1 cellular context compared by ENCODE assay signal in genomic region chr6:142323377-142323776, GRCh38.
TF ChIP-seq lines count a peak whose summit lies in the region.

No MANE protein-coding gene starts in this region.

TF ChIP-seq in HepG2, 621 proteins besides CTCF, POLR2A, EP300 and RAD21 (continued from another document and continues in another):
- TF ChIP-seq ZSCAN21 (CRISPR knock-in tag; IDR thresholded peaks at IDR 0.05; ENCODE audit: borderline replicate concordance), result no peak
- TF ChIP-seq RFX1 (IDR thresholded peaks at IDR 0.05), result no peak
- no peak for TF ChIP-seq ZFAT (CRISPR knock-in tag; conservative IDR thresholded peaks at IDR 0.05)
- no peak for TF ChIP-seq MYPOP (CRISPR knock-in tag; IDR thresholded peaks at IDR 0.05)
- TF ChIP-seq MXD4 (CRISPR knock-in tag; IDR thresholded peaks at IDR 0.05), result no peak
- no peak for TF ChIP-seq U2AF2 (IDR thresholded peaks at IDR 0.05; ENCODE audit: low read depth, low read length)
- TF ChIP-seq ARID5B (CRISPR knock-in tag; IDR thresholded peaks at IDR 0.05), result peak; percentile 98
- no peak for TF ChIP-seq TEF (CRISPR knock-in tag; IDR thresholded peaks at IDR 0.05)
- no peak for TF ChIP-seq ZNF333 (CRISPR knock-in tag; IDR thresholded peaks at IDR 0.05; ENCODE audit: borderline replicate concordance)
- TF ChIP-seq ZNF12 (CRISPR knock-in tag; IDR thresholded peaks at IDR 0.05), result peak; percentile 84; the same call in 1 of the 2 replicates
- TF ChIP-seq NCOA5 (CRISPR knock-in tag; IDR thresholded peaks at IDR 0.05), result no peak
- no peak for TF ChIP-seq IRX3 (CRISPR knock-in tag; IDR thresholded peaks at IDR 0.05; ENCODE audit: borderline replicate concordance, low read depth)
- no peak for TF ChIP-seq ZNF703 (CRISPR knock-in tag; IDR thresholded peaks at IDR 0.05; ENCODE audit: borderline replicate concordance)
- TF ChIP-seq FOXM1 (CRISPR knock-in tag; IDR thresholded peaks at IDR 0.05), result no peak
- TF ChIP-seq ZNF513 (CRISPR knock-in tag; conservative IDR thresholded peaks at IDR 0.05), result no peak
- no peak; the same call in 1 of the 2 replicates for TF ChIP-seq MIXL1 (CRISPR knock-in tag; IDR thresholded peaks at IDR 0.05)
- TF ChIP-seq MZF1 (CRISPR knock-in tag; IDR thresholded peaks at IDR 0.05; ENCODE audit: borderline replicate concordance), result no peak
- TF ChIP-seq KLF16 (CRISPR knock-in tag; IDR thresholded peaks at IDR 0.05), result peak in 1 of 2 experiments; percentile 71; a peak in 1 of 4 replicates
- peak; percentile 84 for TF ChIP-seq ZHX1 (CRISPR knock-in tag; IDR thresholded peaks at IDR 0.05; ENCODE audit: low read depth)
- TF ChIP-seq ZBTB7B (CRISPR knock-in tag; IDR thresholded peaks at IDR 0.05), result no peak; the same call in 1 of the 2 replicates
- TF ChIP-seq ZGPAT (CRISPR knock-in tag; IDR thresholded peaks at IDR 0.05), result peak; percentile 67; the same call in 1 of the 2 replicates
- peak; percentile 78; the same call in 1 of the 2 replicates for TF ChIP-seq ZMYM2 (CRISPR knock-in tag; IDR thresholded peaks at IDR 0.05)
- TF ChIP-seq ZNF530 (CRISPR knock-in tag; IDR thresholded peaks at IDR 0.05; ENCODE audit: low read depth), result no peak
- TF ChIP-seq FIP1L1 (IDR thresholded peaks at IDR 0.05; ENCODE audit: borderline replicate concordance, insufficient read depth, low read depth, low read length), result no peak
- TF ChIP-seq ZNF790 (CRISPR knock-in tag; IDR thresholded peaks at IDR 0.05; ENCODE audit: borderline replicate concordance), result no peak
- no peak for TF ChIP-seq ZNF780A (CRISPR knock-in tag; IDR thresholded peaks at IDR 0.05)
- TF ChIP-seq KDM2A (CRISPR knock-in tag; IDR thresholded peaks at IDR 0.05; ENCODE audit: borderline replicate concordance, low read depth), result no peak
- TF ChIP-seq THYN1 (CRISPR knock-in tag; IDR thresholded peaks at IDR 0.05; ENCODE audit: borderline replicate concordance, low read depth), result no peak
- TF ChIP-seq NFATC3 (CRISPR knock-in tag; IDR thresholded peaks at IDR 0.05), result no peak
- no peak for TF ChIP-seq ZNF33A (CRISPR knock-in tag; IDR thresholded peaks at IDR 0.05; ENCODE audit: borderline replicate concordance)
- no peak for TF ChIP-seq ZBTB3 (CRISPR knock-in tag; IDR thresholded peaks at IDR 0.05; ENCODE audit: borderline replicate concordance, low read depth)
- no peak for TF ChIP-seq RELA (CRISPR knock-in tag; IDR thresholded peaks at IDR 0.05)
- TF ChIP-seq ETS1 (CRISPR knock-in tag; IDR thresholded peaks at IDR 0.05), result no peak
- TF ChIP-seq MLXIP (CRISPR knock-in tag; IDR thresholded peaks at IDR 0.05; ENCODE audit: borderline replicate concordance), result no peak
- no peak for TF ChIP-seq NAIF1 (CRISPR knock-in tag; IDR thresholded peaks at IDR 0.05; ENCODE audit: borderline replicate concordance)
- no peak for TF ChIP-seq ZBTB1 (CRISPR knock-in tag; IDR thresholded peaks at IDR 0.05; ENCODE audit: borderline replicate concordance)
- TF ChIP-seq SMAD1 (CRISPR knock-in tag; IDR thresholded peaks at IDR 0.05; ENCODE audit: borderline replicate concordance, low read depth), result no peak
- TF ChIP-seq ZBTB37 (CRISPR knock-in tag; IDR thresholded peaks at IDR 0.05), result no peak
- TF ChIP-seq CBX2 (IDR thresholded peaks at IDR 0.05; ENCODE audit: low read depth, low read length), result no peak
- TF ChIP-seq CBX2 (CRISPR knock-in tag; IDR thresholded peaks at IDR 0.05; ENCODE audit: low read depth), result no peak
- no peak for TF ChIP-seq SOX13 (IDR thresholded peaks at IDR 0.05)
- TF ChIP-seq SOX13 (CRISPR knock-in tag; conservative IDR thresholded peaks at IDR 0.05 in 1 of 2, IDR thresholded peaks at IDR 0.05 in 1 of 2), result peak in 1 of 2 experiments; percentile 86; a peak in 2 of 4 replicates
- TF ChIP-seq WIZ (CRISPR knock-in tag; IDR thresholded peaks at IDR 0.05), result no peak
- TF ChIP-seq PHF8 (CRISPR knock-in tag; IDR thresholded peaks at IDR 0.05), result no peak
- no peak for TF ChIP-seq ZNF672 (CRISPR knock-in tag; IDR thresholded peaks at IDR 0.05)
- peak; percentile 56; the same call in 1 of the 2 replicates for TF ChIP-seq FOXK2 (IDR thresholded peaks at IDR 0.05)
- TF ChIP-seq ZNF329 (CRISPR knock-in tag; IDR thresholded peaks at IDR 0.05; ENCODE audit: low read depth), result no peak
- TF ChIP-seq HMG20A (CRISPR knock-in tag; IDR thresholded peaks at IDR 0.05; ENCODE audit: borderline replicate concordance), result peak; percentile 92
- TF ChIP-seq ZNF678 (CRISPR knock-in tag; IDR thresholded peaks at IDR 0.05), result no peak
